1 cellular context compared by ENCODE assay signal in genomic region chr19:44764975-44765948, GRCh38.
TF ChIP-seq lines count a peak whose summit lies in the region.

No MANE protein-coding gene starts in this region.

TF ChIP-seq in HepG2, 621 proteins besides CTCF, POLR2A, EP300 and RAD21 (continued from another document and continues in another):
- TF ChIP-seq ZBED4 (CRISPR knock-in tag; IDR thresholded peaks at IDR 0.05; ENCODE audit: borderline replicate concordance) (0 out of 2 replicates have a peak, but pooled peaks have one; percentile 21), ATM (IDR thresholded peaks at IDR 0.05; ENCODE audit: borderline replicate concordance) (no peak), LCORL (IDR thresholded peaks at IDR 0.05) (peak; percentile 94), LCORL (CRISPR knock-in tag; IDR thresholded peaks at IDR 0.05) (peak; percentile 91), ERF (CRISPR knock-in tag; IDR thresholded peaks at IDR 0.05) (0 out of 2 replicates have a peak, but pooled peaks have one; percentile 38), KLF16 (CRISPR knock-in tag; IDR thresholded peaks at IDR 0.05) (0 out of 4 replicates have a peak, but pooled peaks of 1 of the 2 experiments have one; percentile 61), ZNF558 (CRISPR knock-in tag; IDR thresholded peaks at IDR 0.05; ENCODE audit: borderline replicate concordance) (peak; percentile 44; the same call in 1 of the 2 replicates), SOX5 (CRISPR knock-in tag; IDR thresholded peaks at IDR 0.05; ENCODE audit: borderline replicate concordance) (peak; percentile 40; the same call in 1 of the 2 replicates), SRF (IDR thresholded peaks at IDR 0.05; ENCODE audit: low read depth, low read length) (peak; percentile 64), SP2 (CRISPR knock-in tag; IDR thresholded peaks at IDR 0.05) (no peak), ARNTL (CRISPR knock-in tag; IDR thresholded peaks at IDR 0.05) (peak; percentile 34; the same call in 1 of the 2 replicates), ZNF776 (CRISPR knock-in tag; IDR thresholded peaks at IDR 0.05) (no peak), ZGPAT (CRISPR knock-in tag; IDR thresholded peaks at IDR 0.05) (peak; percentile 88), FOSL2 (CRISPR knock-in tag; IDR thresholded peaks at IDR 0.05) (peak; percentile 84), ZNF317 (CRISPR knock-in tag; IDR thresholded peaks at IDR 0.05) (no peak), HOMEZ (CRISPR knock-in tag; IDR thresholded peaks at IDR 0.05; ENCODE audit: low read depth) (0 out of 2 replicates have a peak, but pooled peaks have one; percentile 20), ATF4 (CRISPR knock-in tag; IDR thresholded peaks at IDR 0.05) (peak in 1 of 2 experiments; percentile 60; a peak in 1 of 4 replicates), ZBTB3 (CRISPR knock-in tag; IDR thresholded peaks at IDR 0.05; ENCODE audit: borderline replicate concordance, low read depth) (no peak), MXI1 (IDR thresholded peaks at IDR 0.05; ENCODE audit: borderline replicate concordance, low read depth, low read length) (no peak; the same call in 2 of the 3 replicates), DRAP1 (CRISPR knock-in tag; IDR thresholded peaks at IDR 0.05) (no peak), ASH2L (IDR thresholded peaks at IDR 0.05; ENCODE audit: insufficient read length, low read depth, low read length) (peak; percentile 21), GATA4 (IDR thresholded peaks at IDR 0.05; ENCODE audit: borderline replicate concordance, low read depth) (no peak), ZNF704 (CRISPR knock-in tag; IDR thresholded peaks at IDR 0.05; ENCODE audit: borderline replicate concordance) (no peak), TMF1 (CRISPR knock-in tag; IDR thresholded peaks at IDR 0.05; ENCODE audit: low read depth) (no peak), ZNF326 (CRISPR knock-in tag; IDR thresholded peaks at IDR 0.05; ENCODE audit: borderline replicate concordance) (no peak), ZNF260 (CRISPR knock-in tag; IDR thresholded peaks at IDR 0.05; ENCODE audit: borderline replicate concordance, low read depth) (no peak), POGZ (CRISPR knock-in tag; IDR thresholded peaks at IDR 0.05) (peak; percentile 64), ZNF550 (CRISPR knock-in tag; IDR thresholded peaks at IDR 0.05; ENCODE audit: borderline replicate concordance) (no peak), ZNF20 (CRISPR knock-in tag; IDR thresholded peaks at IDR 0.05) (no peak), ZNF580 (CRISPR knock-in tag; IDR thresholded peaks at IDR 0.05; ENCODE audit: borderline replicate concordance, low read depth) (peak; percentile 71; the same call in 1 of the 2 replicates), DMAP1 (CRISPR knock-in tag; IDR thresholded peaks at IDR 0.05) (peak; percentile 30; the same call in 1 of the 2 replicates), TBL1XR1 (IDR thresholded peaks at IDR 0.05; ENCODE audit: borderline replicate concordance, low read length, partially characterized antibody) (peak; percentile 68), ZFX (CRISPR knock-in tag; IDR thresholded peaks at IDR 0.05; ENCODE audit: low read depth) (no peak), RXRB (CRISPR knock-in tag; IDR thresholded peaks at IDR 0.05; ENCODE audit: borderline replicate concordance) (peak; percentile 88), ZNF746 (CRISPR knock-in tag; IDR thresholded peaks at IDR 0.05) (0 out of 2 replicates have a peak, but pooled peaks have one; percentile 51), THRA (CRISPR knock-in tag; IDR thresholded peaks at IDR 0.05; ENCODE audit: borderline replicate concordance) (peak; percentile 92), ZNF503 (CRISPR knock-in tag; IDR thresholded peaks at IDR 0.05) (peak; percentile 65), ZNF460 (CRISPR knock-in tag; IDR thresholded peaks at IDR 0.05; ENCODE audit: borderline replicate concordance) (peak; percentile 100), BHLHE40 (IDR thresholded peaks at IDR 0.05; ENCODE audit: low read length) (no peak), HDAC1 (CRISPR knock-in tag; IDR thresholded peaks at IDR 0.05) (peak; percentile 63; the same call in 1 of the 2 replicates), KDM4B (CRISPR knock-in tag; IDR thresholded peaks at IDR 0.05) (0 out of 2 replicates have a peak, but pooled peaks have one; percentile 39), GFI1 (CRISPR knock-in tag; IDR thresholded peaks at IDR 0.05; ENCODE audit: borderline replicate concordance) (peak; percentile 40; the same call in 1 of the 2 replicates), NONO (IDR thresholded peaks at IDR 0.05) (no peak), NONO (CRISPR knock-in tag; conservative IDR thresholded peaks at IDR 0.05) (peak; percentile 76), ZBTB37 (CRISPR knock-in tag; IDR thresholded peaks at IDR 0.05) (no peak), KLF15 (CRISPR knock-in tag; IDR thresholded peaks at IDR 0.05; ENCODE audit: borderline replicate concordance) (no peak), SOX13 (IDR thresholded peaks at IDR 0.05) (no peak; the same call in 1 of the 2 replicates), SOX13 (CRISPR knock-in tag; conservative IDR thresholded peaks at IDR 0.05 in 1 of 2, IDR thresholded peaks at IDR 0.05 in 1 of 2) (peak in 1 of 2 experiments; percentile 73; a peak in 2 of 4 replicates), NFKBIZ (CRISPR knock-in tag; IDR thresholded peaks at IDR 0.05) (peak; percentile 84; the same call in 1 of the 2 replicates), CC2D1A (CRISPR knock-in tag; IDR thresholded peaks at IDR 0.05) (no peak), PPARG (CRISPR knock-in tag; conservative IDR thresholded peaks at IDR 0.05) (peak; percentile 77), BCL3 (CRISPR knock-in tag; IDR thresholded peaks at IDR 0.05) (peak; percentile 55; the same call in 1 of the 2 replicates), CREB1 (IDR thresholded peaks at IDR 0.05) (no peak), CREB1 (CRISPR knock-in tag; IDR thresholded peaks at IDR 0.05) (0 out of 2 replicates have a peak, but pooled peaks have one; percentile 20)
